ENCODE assay signal across 2 cellular contexts in genomic region chr6:132961122-132961521, GRCh38.
TF ChIP-seq lines count a peak whose summit lies in the region.

No MANE protein-coding gene starts in this region.

TF ChIP-seq in IMR-90, 13 proteins besides CTCF, POLR2A, EP300 and RAD21:
- TF ChIP-seq NFE2L2 (IDR thresholded peaks at IDR 0.05; ENCODE audit: low read depth, low read length) (peak; percentile 27; the same call in 1 of the 2 replicates), MAZ (IDR thresholded peaks at IDR 0.05; ENCODE audit: borderline replicate concordance, low read depth, low read length) (no peak), MAFK (IDR thresholded peaks at IDR 0.05; ENCODE audit: low read depth, low read length) (peak; percentile 69), USF2 (IDR thresholded peaks at IDR 0.05; ENCODE audit: low read depth, low read length) (no peak), FOS (IDR thresholded peaks at IDR 0.05; ENCODE audit: low read depth, low read length) (peak; percentile 26; the same call in 1 of the 2 replicates), CEBPB (IDR thresholded peaks at IDR 0.05; ENCODE audit: low read depth, low read length) (0 out of 2 replicates have a peak, but pooled peaks have one; percentile 20), RCOR1 (IDR thresholded peaks at IDR 0.05; ENCODE audit: insufficient replicate concordance, low read length) (no peak), CHD1 (IDR thresholded peaks at IDR 0.05; ENCODE audit: low read depth, low read length) (no peak), ELK1 (IDR thresholded peaks at IDR 0.05; ENCODE audit: borderline replicate concordance, low read depth, low read length) (no peak), RFX5 (IDR thresholded peaks at IDR 0.05; ENCODE audit: low read depth, low read length) (no peak), SMC3 (IDR thresholded peaks at IDR 0.05; ENCODE audit: low read depth, low read length) (no peak), BHLHE40 (IDR thresholded peaks at IDR 0.05; ENCODE audit: low read depth, low read length) (peak; percentile 63), MXI1 (IDR thresholded peaks at IDR 0.05; ENCODE audit: borderline replicate concordance, low read depth, low read length) (no peak)

TF ChIP-seq in HepG2, 621 proteins besides CTCF, POLR2A, EP300 and RAD21:
- 0 out of 2 replicates have a peak, but pooled peaks have one; percentile 13 for TF ChIP-seq SAP130 (CRISPR knock-in tag; IDR thresholded peaks at IDR 0.05; ENCODE audit: low read depth)
- TF ChIP-seq, protein P1, sequence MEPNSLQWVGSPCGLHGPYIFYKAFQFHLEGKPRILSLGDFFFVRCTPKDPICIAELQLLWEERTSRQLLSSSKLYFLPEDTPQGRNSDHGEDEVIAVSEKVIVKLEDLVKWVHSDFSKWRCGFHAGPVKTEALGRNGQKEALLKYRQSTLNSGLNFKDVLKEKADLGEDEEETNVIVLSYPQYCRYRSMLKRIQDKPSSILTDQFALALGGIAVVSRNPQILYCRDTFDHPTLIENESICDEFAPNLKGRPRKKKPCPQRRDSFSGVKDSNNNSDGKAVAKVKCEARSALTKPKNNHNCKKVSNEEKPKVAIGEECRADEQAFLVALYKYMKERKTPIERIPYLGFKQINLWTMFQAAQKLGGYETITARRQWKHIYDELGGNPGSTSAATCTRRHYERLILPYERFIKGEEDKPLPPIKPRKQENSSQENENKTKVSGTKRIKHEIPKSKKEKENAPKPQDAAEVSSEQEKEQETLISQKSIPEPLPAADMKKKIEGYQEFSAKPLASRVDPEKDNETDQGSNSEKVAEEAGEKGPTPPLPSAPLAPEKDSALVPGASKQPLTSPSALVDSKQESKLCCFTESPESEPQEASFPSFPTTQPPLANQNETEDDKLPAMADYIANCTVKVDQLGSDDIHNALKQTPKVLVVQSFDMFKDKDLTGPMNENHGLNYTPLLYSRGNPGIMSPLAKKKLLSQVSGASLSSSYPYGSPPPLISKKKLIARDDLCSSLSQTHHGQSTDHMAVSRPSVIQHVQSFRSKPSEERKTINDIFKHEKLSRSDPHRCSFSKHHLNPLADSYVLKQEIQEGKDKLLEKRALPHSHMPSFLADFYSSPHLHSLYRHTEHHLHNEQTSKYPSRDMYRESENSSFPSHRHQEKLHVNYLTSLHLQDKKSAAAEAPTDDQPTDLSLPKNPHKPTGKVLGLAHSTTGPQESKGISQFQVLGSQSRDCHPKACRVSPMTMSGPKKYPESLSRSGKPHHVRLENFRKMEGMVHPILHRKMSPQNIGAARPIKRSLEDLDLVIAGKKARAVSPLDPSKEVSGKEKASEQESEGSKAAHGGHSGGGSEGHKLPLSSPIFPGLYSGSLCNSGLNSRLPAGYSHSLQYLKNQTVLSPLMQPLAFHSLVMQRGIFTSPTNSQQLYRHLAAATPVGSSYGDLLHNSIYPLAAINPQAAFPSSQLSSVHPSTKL (CRISPR knock-in tag; IDR thresholded peaks at IDR 0.05) = 0 out of 2 replicates have a peak, but pooled peaks have one; percentile 19
- peak; percentile 53 for TF ChIP-seq FOSL2 (CRISPR knock-in tag; IDR thresholded peaks at IDR 0.05)
- TF ChIP-seq ZNF317 (CRISPR knock-in tag; IDR thresholded peaks at IDR 0.05) = no peak
- 0 out of 4 replicates have a peak, but pooled peaks of 1 of the 2 experiments have one; percentile 12 for TF ChIP-seq MAFK (conservative IDR thresholded peaks at IDR 0.05 in 1 of 2, IDR thresholded peaks at IDR 0.05 in 1 of 2; ENCODE audit: low read length in 2 of 2)
- TF ChIP-seq HMG20A (CRISPR knock-in tag; IDR thresholded peaks at IDR 0.05; ENCODE audit: borderline replicate concordance) = peak; percentile 13; the same call in 1 of the 2 replicates
